ENCODE assay signal across 8 cellular contexts in genomic region chr19:47348819-47349795, GRCh38. TPM values are rescaled to one million over a fixed set of nuclear protein-coding genes. Genes with fewer than 3 reads are reported as not detected.
DNase-seq lines count a peak whose midpoint lies in the region; ATAC-seq and TF ChIP-seq lines count a peak whose summit lies in the region.

Gene DHX34, plus strand, starts transcription at chr19:47349315. Its CDS starts 3,716 bp downstream, at chr19:47353031.

- H3K9ac ChIP-seq in adipocyte (ENCODE audit: low read length) (peak within 1 kb of the TSS; percentile 90), trophoblast cell (ENCODE audit: low read length) (peak within 1 kb of the TSS; percentile 90)

- H4K91ac ChIP-seq in trophoblast cell (ENCODE audit: low read depth, low read length), result peak within 1 kb of the TSS; percentile 75

- H2AK5ac ChIP-seq in trophoblast cell (ENCODE audit: low read length), result peak within 1 kb of the TSS; percentile 39

- peak within 1 kb of the TSS; percentile 80 for H3K18ac ChIP-seq in trophoblast cell (ENCODE audit: low read length)

- peak within 1 kb of the TSS; percentile 93 for H4K8ac ChIP-seq in trophoblast cell (ENCODE audit: low read depth, low read length)

- H3K9me3 Mint-ChIP-seq in type B pancreatic cell, result no peaks in the 10 kb centered on the region

- peak within 1 kb of the TSS; percentile 80 for H3K14ac ChIP-seq in trophoblast cell (ENCODE audit: low read length)

- peak within 1 kb of the TSS; percentile 72 for H3K4me2 ChIP-seq in trophoblast cell (ENCODE audit: low read length)

- DNase-seq in NCI-H1436 (lab: John Stamatoyannopoulos, UW) (peak; percentile 96), T follicular helper cell (ENCODE audit: low read depth) (peak; percentile 98), adipocyte (ENCODE audit: low read depth) (peak; percentile 100), cardiac muscle cell (ENCODE audit: low read depth in 1 of 2, low spot score in 1 of 2) (peak; percentile 99 to 100), trophoblast cell (peak; percentile 99 to 100), type B pancreatic cell (ENCODE audit: extremely low spot score, unreplicated experiment) (peak; percentile 99)

- WGBS in trophoblast cell (ENCODE audit: extremely low coverage, insufficient coverage, insufficient read length), result no CpG with 5 or more reads among the region's 63 CpGs

- peak within 1 kb of the TSS; percentile 99 for H3K4me3 Mint-ChIP-seq in type B pancreatic cell

- peaks cover 17% of the 10 kb centered on the region for H3K4me1 Mint-ChIP-seq in type B pancreatic cell (ENCODE audit: unreplicated experiment)

- H2AFZ ChIP-seq in trophoblast cell (ENCODE audit: insufficient read depth, low read length, poor library complexity), result peak within 1 kb of the TSS; percentile 84

- H2BK5ac ChIP-seq in trophoblast cell (ENCODE audit: low read depth, low read length, poor library complexity), result peak within 1 kb of the TSS; percentile 45

- H3K4me3 ChIP-seq in GM12875 (ENCODE audit: low read depth, low read length) (peak within 1 kb of the TSS; percentile 96), adipocyte (ENCODE audit: low read length) (peak within 1 kb of the TSS; percentile 92), cardiac muscle cell (peak within 1 kb of the TSS; percentile 78), trophoblast cell (ENCODE audit: low read depth, low read length) (peak within 1 kb of the TSS; percentile 92)

- peak; percentile 98 for ATAC-seq in HG02798 (IDR thresholded peaks at IDR 0.05; ENCODE audit: poor library complexity, unreplicated experiment)

- no peak within 1 kb of the TSS for H3K23ac ChIP-seq in trophoblast cell (ENCODE audit: low read length)

- H3K27me3 ChIP-seq in adipocyte (replicated peaks; ENCODE audit: control insufficient read depth, insufficient read depth, low read length), result no peaks in the 10 kb centered on the region
- no peaks in the 10 kb centered on the region for H3K27me3 ChIP-seq in cardiac muscle cell
- no peaks in the 10 kb centered on the region for H3K27me3 ChIP-seq in trophoblast cell (ENCODE audit: insufficient read depth, low read length)

- H3K4ac ChIP-seq in trophoblast cell (ENCODE audit: low read depth, low read length), result peak within 1 kb of the TSS; percentile 93

- H4K12ac ChIP-seq in trophoblast cell (ENCODE audit: low read depth, low read length), result peak within 1 kb of the TSS; percentile 57

- peaks cover 4% of the 10 kb centered on the region for H3K79me1 ChIP-seq in trophoblast cell (ENCODE audit: low read length)

- no peak within 1 kb of the TSS for H2BK12ac ChIP-seq in trophoblast cell (ENCODE audit: low read length)

- peaks cover 9% of the 10 kb centered on the region for H3K4me1 ChIP-seq in adipocyte (ENCODE audit: control insufficient read depth, insufficient read depth, low read length)
- H3K4me1 ChIP-seq in cardiac muscle cell (ENCODE audit: low read depth), result no peaks in the 10 kb centered on the region
- peaks cover 2 to 4% of the 10 kb centered on the region in 2 experiments for H3K4me1 ChIP-seq in trophoblast cell (ENCODE audit: control insufficient read depth in 1 of 2, insufficient read depth in 2 of 2, low read length in 2 of 2)

- peak within 1 kb of the TSS; percentile 74 for H2BK120ac ChIP-seq in trophoblast cell (ENCODE audit: insufficient read depth, low read length, poor library complexity)

- H3K79me2 ChIP-seq in trophoblast cell (ENCODE audit: control insufficient read depth, insufficient read depth, low read length, poor library complexity), result peaks cover 6% of the 10 kb centered on the region

- H3K36me3 ChIP-seq in adipocyte (ENCODE audit: control insufficient read depth, insufficient read depth, low read length, severe bottlenecking), result peaks cover 15% of the 10 kb centered on the region
- peaks cover 10% of the 10 kb centered on the region for H3K36me3 ChIP-seq in cardiac muscle cell
- peaks cover 12 to 20% of the 10 kb centered on the region in 2 experiments for H3K36me3 ChIP-seq in trophoblast cell (ENCODE audit: control insufficient read depth in 1 of 2, insufficient read depth in 2 of 2, low read length in 2 of 2)

- H3K9me3 ChIP-seq in adipocyte (ENCODE audit: control insufficient read depth, low read length) (no peaks in the 10 kb centered on the region), cardiac muscle cell (ENCODE audit: low read depth) (no peaks in the 10 kb centered on the region), trophoblast cell (ENCODE audit: insufficient read depth, low read depth, low read length) (no peaks in the 10 kb centered on the region)

- H3K27ac Mint-ChIP-seq in type B pancreatic cell, result peak within 1 kb of the TSS; percentile 90

- H3K27me3 Mint-ChIP-seq in type B pancreatic cell, result no peaks in the 10 kb centered on the region

- no peak within 1 kb of the TSS for H3K27ac ChIP-seq in cardiac muscle cell
- H3K27ac ChIP-seq in trophoblast cell (ENCODE audit: low read depth, low read length), result no peak within 1 kb of the TSS

- peak; percentile 96 for TF ChIP-seq CTCF in GM12875 (IDR thresholded peaks at IDR 0.05; ENCODE audit: borderline replicate concordance, insufficient read depth, low read depth, low read length)
- peak; percentile 99 for TF ChIP-seq CTCF in cardiac muscle cell (IDR thresholded peaks at IDR 0.05; ENCODE audit: low read depth, low read length)
- TF ChIP-seq CTCF in type B pancreatic cell (conservative IDR thresholded peaks at IDR 0.05), result peak; percentile 100

- peaks cover 15% of the 10 kb centered on the region for H3K36me3 Mint-ChIP-seq in type B pancreatic cell

RNA-seq across cellular contexts. Expression of gene DHX34, which starts in this region (rescaled TPM):
- total RNA-seq in cardiac muscle cell, result 29.1 and 33.7 TPM in 2 replicates
- 16.1 and 18.2 TPM in 2 replicates for polyA plus RNA-seq in cardiac muscle cell
- polyA plus RNA-seq in trophoblast cell (2013), result 10.9 and 11.6 TPM in 2 replicates
- total RNA-seq in type B pancreatic cell (ENCODE audit: low replicate concordance), result 24.5 and 32.9 TPM in 2 replicates
